Comparison of ENCODE assay signal across 16 cellular contexts in the genomic region with DNA sequence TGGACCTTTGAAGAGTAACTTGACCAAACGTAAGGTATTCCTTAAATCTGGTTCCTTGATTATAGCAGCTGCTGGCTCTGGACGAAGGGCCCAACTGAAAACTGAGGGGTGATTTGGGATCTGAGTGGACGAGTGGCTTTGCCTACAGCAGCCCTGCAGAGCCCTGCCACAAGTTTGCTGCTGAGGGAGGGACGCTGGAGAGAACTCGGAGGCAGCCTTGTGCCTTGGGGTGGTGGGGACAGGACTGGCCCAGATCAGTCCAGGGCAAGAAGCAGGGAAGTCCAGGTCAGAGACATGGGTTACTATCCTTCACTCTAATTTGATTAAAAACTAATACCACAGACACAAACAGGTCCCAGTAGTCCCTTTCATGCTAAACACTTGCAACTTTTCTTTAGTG.
DNase-seq lines count a peak whose midpoint lies in the region; ATAC-seq, FAIRE-seq and TF ChIP-seq lines count a peak whose summit lies in the region.
"Had no signal": no experiment of that assay in that cellular context is flagged by ENCODE, and none has a peak within 500 bp of the region (broad histone marks: within the 10 kb centered on the region; RNA-seq: fewer than 3 reads in every experiment).

No MANE protein-coding gene starts in this region.

- H3K9me3 ChIP-seq in mesenchymal stem cell (ENCODE audit: control insufficient read depth, low read length) (no peaks in the 10 kb centered on the region), trophoblast cell (ENCODE audit: insufficient read depth, low read depth, low read length) (no peaks in the 10 kb centered on the region), kidney (ENCODE audit: control insufficient read depth in 1 of 2, low read length in 2 of 2) (no peaks in the 10 kb centered on the region), T-helper 17 cell (ENCODE audit: control insufficient read depth, low read length, poor library complexity, severe bottlenecking) (no peaks in the 10 kb centered on the region)
- H3K9me3 ChIP-seq: Caco-2 had no signal

- 89% methylated on average over 4 of the region's 5 CpGs for WGBS in mesenchymal stem cell
- WGBS in trophoblast cell (ENCODE audit: extremely low coverage, insufficient coverage, insufficient read length) = no CpG with 5 or more reads among the region's 5 CpGs

- no peaks in the 10 kb centered on the region for H3K27me3 Mint-ChIP-seq in brain
- peaks cover 26% of the 10 kb centered on the region for H3K27me3 Mint-ChIP-seq in T-helper 17 cell

- H4K12ac ChIP-seq in trophoblast cell (ENCODE audit: low read depth, low read length) = no peak overlapping the region

- H3K4me1 ChIP-seq in mesenchymal stem cell (ENCODE audit: control insufficient read depth, insufficient read depth, low read depth, low read length) (peaks cover 20% of the 10 kb centered on the region), trophoblast cell (ENCODE audit: control insufficient read depth in 1 of 2, insufficient read depth in 2 of 2, low read length in 2 of 2) (peaks cover 3 to 7% of the 10 kb centered on the region in 2 experiments), kidney (ENCODE audit: control insufficient read depth in 1 of 2, insufficient read depth in 1 of 2, low read depth in 1 of 2, low read length in 2 of 2) (no peaks in the 10 kb centered on the region)

- H3K23ac ChIP-seq in mesenchymal stem cell (ENCODE audit: low read length in 2 of 2) = no peak overlapping the region
- no peak overlapping the region for H3K23ac ChIP-seq in trophoblast cell (ENCODE audit: low read length)

- H3K27me3 ChIP-seq in mesenchymal stem cell (ENCODE audit: control insufficient read depth in 1 of 2, insufficient read depth in 1 of 2, low read length in 2 of 2) = no peaks in the 10 kb centered on the region
- H3K27me3 ChIP-seq in trophoblast cell (ENCODE audit: insufficient read depth, low read length) = no peaks in the 10 kb centered on the region

- H3K4me3 ChIP-seq in mesenchymal stem cell (ENCODE audit: insufficient read depth in 1 of 2, low read depth in 1 of 2, low read length in 2 of 2) = no peak overlapping the region
- H3K4me3 ChIP-seq in trophoblast cell (ENCODE audit: low read depth, low read length) = no peak overlapping the region
- H3K4me3 ChIP-seq in kidney (ENCODE audit: low read length in 2 of 2) = no peak overlapping the region
- no peak overlapping the region for H3K4me3 ChIP-seq in coronary artery
- H3K4me3 ChIP-seq: GM12878, SK-N-MC had no signal

- H3K4me2 ChIP-seq in mesenchymal stem cell (ENCODE audit: low read length, poor library complexity, severe bottlenecking) (no peak overlapping the region), trophoblast cell (ENCODE audit: low read length) (no peak overlapping the region)

- ATAC-seq in T-helper 17 cell = no peak

- H3K36me3 ChIP-seq in mesenchymal stem cell (ENCODE audit: control insufficient read depth in 1 of 2, insufficient read depth in 2 of 2, low read depth in 1 of 2, low read length in 2 of 2) = peaks cover 27 to 35% of the 10 kb centered on the region in 2 experiments
- H3K36me3 ChIP-seq in trophoblast cell (ENCODE audit: control insufficient read depth in 1 of 2, insufficient read depth in 2 of 2, low read length in 2 of 2) = no peaks in the 10 kb centered on the region
- peaks cover under 1 to 7% of the 10 kb centered on the region in 2 donors for H3K36me3 ChIP-seq in kidney (ENCODE audit: control insufficient read depth in 1 of 2, insufficient read depth in 2 of 2, low read length in 2 of 2)

- H3K9ac ChIP-seq in mesenchymal stem cell (ENCODE audit: low read length) = peak overlapping the region; percentile 10
- H3K9ac ChIP-seq in trophoblast cell (ENCODE audit: low read length) = no peak overlapping the region
- H3K9ac ChIP-seq in kidney (ENCODE audit: low read length in 2 of 2) = no peak overlapping the region

- TF ChIP-seq CTCF in brain (conservative IDR thresholded peaks at IDR 0.05) (no peak), kidney (IDR thresholded peaks at IDR 0.05; ENCODE audit: borderline replicate concordance, extremely low read depth, insufficient read depth) (no peak), coronary artery (IDR thresholded peaks at IDR 0.05) (no peak)

- FAIRE-seq in kidney (lab: Jason Lieb, UNC) = no peak
- FAIRE-seq: G401.6, GM12878 had no signal

- H3K79me1 ChIP-seq in mesenchymal stem cell (replicated peaks; ENCODE audit: low read length, poor library complexity, severe bottlenecking) = no peaks in the 10 kb centered on the region
- peaks cover 4% of the 10 kb centered on the region for H3K79me1 ChIP-seq in trophoblast cell (ENCODE audit: low read length)

- no peak overlapping the region for H2BK15ac ChIP-seq in mesenchymal stem cell (ENCODE audit: low read depth, poor library complexity, severe bottlenecking)

- H3K4me1 Mint-ChIP-seq in brain = peaks cover 21% of the 10 kb centered on the region
- peaks cover 4% of the 10 kb centered on the region for H3K4me1 Mint-ChIP-seq in T-helper 17 cell

- H2AK5ac ChIP-seq in mesenchymal stem cell (ENCODE audit: low read length, severe bottlenecking) (peak overlapping the region; percentile 83), trophoblast cell (ENCODE audit: low read length) (no peak overlapping the region)

- H4K91ac ChIP-seq in mesenchymal stem cell (ENCODE audit: low read length) = no peak overlapping the region
- H4K91ac ChIP-seq in trophoblast cell (ENCODE audit: low read depth, low read length) = peak overlapping the region; percentile 65

- H2AFZ ChIP-seq in mesenchymal stem cell (ENCODE audit: low read depth, low read length) (no peak overlapping the region), trophoblast cell (ENCODE audit: insufficient read depth, low read length, poor library complexity) (no peak overlapping the region)

- H3K27ac Mint-ChIP-seq in brain (peak overlapping the region in 3 of 5 experiments; percentile 36 to 79 (median 66)), T-helper 17 cell (no peak overlapping the region)
- H3K27ac Mint-ChIP-seq: CD8-positive, alpha-beta T cell had no signal

- H3K27ac ChIP-seq in mesenchymal stem cell (ENCODE audit: low read length, poor library complexity, severe bottlenecking) (peak overlapping the region; percentile 36), trophoblast cell (ENCODE audit: low read depth, low read length) (no peak overlapping the region), kidney (ENCODE audit: low read depth in 2 of 2, low read length in 2 of 2) (no peak overlapping the region), coronary artery (no peak overlapping the region)
- H3K27ac ChIP-seq: C4-2B, HL-60, RWPE1, SK-N-MC had no signal

- no peaks in the 10 kb centered on the region for H3K79me2 ChIP-seq in trophoblast cell (ENCODE audit: control insufficient read depth, insufficient read depth, low read length, poor library complexity)

- H3K4ac ChIP-seq in mesenchymal stem cell (ENCODE audit: low read depth in 1 of 2, low read length in 2 of 2) (no peak overlapping the region), trophoblast cell (ENCODE audit: low read depth, low read length) (no peak overlapping the region)

- no peaks in the 10 kb centered on the region for H3K9me3 Mint-ChIP-seq in brain
- H3K9me3 Mint-ChIP-seq: CD8-positive, alpha-beta T cell had no signal

- H4K8ac ChIP-seq in mesenchymal stem cell (ENCODE audit: low read length) (no peak overlapping the region), trophoblast cell (ENCODE audit: low read depth, low read length) (no peak overlapping the region)

- intact Hi-C loops in kidney (cut with DNase I) = loop anchor here (5.0 kb wide), 1 partner anchor 116 kb away; no protein-coding TSS in a partner anchor

- H3K18ac ChIP-seq in mesenchymal stem cell (ENCODE audit: low read depth in 1 of 2, low read length in 2 of 2) = no peak overlapping the region
- H3K18ac ChIP-seq in trophoblast cell (ENCODE audit: low read length) = peak overlapping the region; percentile 24

- H2BK12ac ChIP-seq in mesenchymal stem cell (ENCODE audit: low read length in 2 of 2) (peak overlapping the region in 1 of 2 experiments; percentile 35), trophoblast cell (ENCODE audit: low read length) (peak overlapping the region; percentile 55)

- no peak overlapping the region for H3K14ac ChIP-seq in mesenchymal stem cell (ENCODE audit: low read length in 2 of 2)
- no peak overlapping the region for H3K14ac ChIP-seq in trophoblast cell (ENCODE audit: low read length)

- H3K4me3 Mint-ChIP-seq in brain (no peak overlapping the region), T-helper 17 cell (no peak overlapping the region)
- H3K4me3 Mint-ChIP-seq: CD8-positive, alpha-beta T cell had no signal

- H2BK120ac ChIP-seq in mesenchymal stem cell (ENCODE audit: low read depth, low read length) = no peak overlapping the region
- H2BK120ac ChIP-seq in trophoblast cell (ENCODE audit: insufficient read depth, low read length, poor library complexity) = peak overlapping the region; percentile 77

- DNase-seq in mesenchymal stem cell (no peak), trophoblast cell (no peak), kidney (no peak), activated gamma-delta T cell (lab: John Stamatoyannopoulos, UW) (no peak), T-helper 17 cell (no peak), coronary artery (ENCODE audit: low spot score) (no peak)
- DNase-seq: NCI-H510A had no signal

- H3K36me3 Mint-ChIP-seq in brain (peaks cover 13% of the 10 kb centered on the region), T-helper 17 cell (ENCODE audit: low read depth) (no peaks in the 10 kb centered on the region)
- H3K36me3 Mint-ChIP-seq: CD8-positive, alpha-beta T cell had no signal

- H2BK5ac ChIP-seq in mesenchymal stem cell (ENCODE audit: low read depth, low read length, poor library complexity, severe bottlenecking) (no peak overlapping the region), trophoblast cell (ENCODE audit: low read depth, low read length, poor library complexity) (no peak overlapping the region)
